10 cellular contexts compared by ENCODE assay signal in the genomic region with DNA sequence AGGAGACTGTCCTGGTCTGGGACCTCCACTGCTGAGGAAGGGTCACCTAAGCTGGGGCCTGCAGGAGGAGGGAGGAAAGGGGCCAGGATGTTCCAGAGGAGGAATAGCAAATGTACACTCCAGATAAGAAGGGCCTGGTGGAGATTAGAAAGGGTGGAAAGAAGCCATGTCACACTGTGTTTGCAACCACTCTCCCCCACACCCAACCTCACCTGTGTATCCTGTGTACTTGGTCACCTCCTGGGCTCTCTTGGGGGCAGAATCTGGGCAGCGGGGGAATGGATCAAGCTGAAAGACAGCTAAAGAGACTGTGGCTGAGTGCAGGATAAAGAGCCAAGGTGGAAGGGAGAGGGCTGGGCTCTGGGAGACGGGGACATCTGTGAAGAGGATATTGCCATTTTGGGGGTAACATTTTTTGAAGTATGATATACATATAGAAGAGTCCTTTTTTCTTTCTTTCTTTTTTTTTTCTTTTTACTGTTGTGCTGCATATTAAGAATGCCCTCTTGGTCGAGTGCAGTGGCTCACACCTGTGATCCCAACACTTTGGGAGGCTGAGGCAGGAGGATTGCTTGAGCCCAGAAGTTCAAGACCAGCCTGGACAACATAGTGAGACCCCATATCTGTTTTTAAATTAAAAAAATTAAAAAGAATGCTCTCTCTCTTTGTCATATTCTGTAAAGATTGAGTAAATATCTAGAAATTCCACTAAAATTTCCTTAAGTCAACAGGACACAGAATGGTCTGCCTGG. TPM values are rescaled to one million over a fixed set of nuclear protein-coding genes. Genes with fewer than 3 reads are reported as not detected.
DNase-seq lines count a peak whose midpoint lies in the region; ATAC-seq and TF ChIP-seq lines count a peak whose summit lies in the region.
"Had no signal": no experiment of that assay in that cellular context is flagged by ENCODE, and none has a peak within 500 bp of the region (broad histone marks: within the 10 kb centered on the region; RNA-seq: fewer than 3 reads in every experiment).

No MANE protein-coding gene starts in this region.

- H3K9ac ChIP-seq in OCI-LY3 (ENCODE audit: low read length), result peak overlapping the region; percentile 74

- H3K79me2 ChIP-seq in OCI-LY3 (ENCODE audit: low read length), result peaks cover 5% of the 10 kb centered on the region; the same call in 1 of the 2 replicates

- peaks cover 0 to 2% (median 0%) of the 10 kb centered on the region in 3 donors for H3K36me3 Mint-ChIP-seq in CD8-positive, alpha-beta memory T cell
- H3K36me3 Mint-ChIP-seq in progenitor cell of endocrine pancreas (ENCODE audit: insufficient read depth), result no peaks in the 10 kb centered on the region

- TF ChIP-seq CTCF in OCI-LY3 (IDR thresholded peaks at IDR 0.05; ENCODE audit: low read depth, low read length), result no peak
- TF ChIP-seq CTCF in fibroblast of villous mesenchyme (IDR thresholded peaks at IDR 0.05; ENCODE audit: insufficient read depth, low read depth, low read length), result no peak
- TF ChIP-seq CTCF in progenitor cell of endocrine pancreas (IDR thresholded peaks at IDR 0.05; ENCODE audit: unreplicated experiment), result no peak
- no peak for TF ChIP-seq CTCF in brain microvascular endothelial cell (IDR thresholded peaks at IDR 0.05; ENCODE audit: low read depth, low read length, missing control alignments)
- TF ChIP-seq CTCF in A673 (conservative IDR thresholded peaks at IDR 0.05; ENCODE audit: low read depth, low read length), result no peak

- peaks cover 12 to 25% (median 16%) of the 10 kb centered on the region in 3 donors for H3K4me1 Mint-ChIP-seq in CD8-positive, alpha-beta memory T cell
- H3K4me1 Mint-ChIP-seq in progenitor cell of endocrine pancreas (ENCODE audit: low read depth), result peaks cover 34% of the 10 kb centered on the region

- peak overlapping the region; percentile 45 for H3K27ac ChIP-seq in CD8-positive, alpha-beta memory T cell (ENCODE audit: low read depth, low read length)
- H3K27ac ChIP-seq in OCI-LY3 (ENCODE audit: low read length) (no peak overlapping the region), brain microvascular endothelial cell (no peak overlapping the region), A673 (ENCODE audit: low read depth, low read length, poor library complexity, severe bottlenecking) (no peak overlapping the region)

- CTCF ChIA-PET in CD8-positive, alpha-beta memory T cell (lab: Charles Lee), result interaction anchor here (0.6 to 14.1 kb wide), 11 partner anchors 8 to 216 kb away, joined by 3 to 327 read pairs (median 6); partner anchors contain the start of genes ELMOD3, GGCX, MAT2A and RETSAT
- CTCF ChIA-PET in A673 (lab: Charles Lee), result interaction anchor here (3.6 kb wide), 1 partner anchor 130 kb away, joined by 28 read pairs; no protein-coding TSS in a partner anchor

- no peak for ATAC-seq in HG03280 (IDR thresholded peaks at IDR 0.05; ENCODE audit: unreplicated experiment)
- no peak for ATAC-seq in stimulated activated naive CD8-positive, alpha-beta T cell treated with anti-CD3 and anti-CD28 coated beads, Interleukin-15, Interleukin-2, amounts not matched to agents 100 U/mL and 50 U/mL, for 24 hours

- peak overlapping the region in 1 of 7 donors; percentile 31 for H3K4me3 Mint-ChIP-seq in CD8-positive, alpha-beta memory T cell
- H3K4me3 Mint-ChIP-seq in progenitor cell of endocrine pancreas (ENCODE audit: low read depth), result peak overlapping the region; percentile 7
- H3K4me3 Mint-ChIP-seq: T-helper 1 cell treated with Interleukin-12 subunit alpha and Interleukin-12 subunit beta and Interleukin-4 antibody, amounts not matched to agents 30 μg/mL and 1 μg/mL, for 36 hours had no signal

- DNase-seq in CD8-positive, alpha-beta memory T cell, result no peak
- DNase-seq in fibroblast of villous mesenchyme (ENCODE audit: low read depth) (peak; percentile 24), progenitor cell of endocrine pancreas (ENCODE audit: low spot score, unreplicated experiment) (no peak), brain microvascular endothelial cell (no peak), A673 (ENCODE audit: low spot score) (no peak)
- no peak for DNase-seq in stimulated activated naive CD8-positive, alpha-beta T cell treated with anti-CD3 and anti-CD28 coated beads, Interleukin-15, Interleukin-2, amounts not matched to agents 100 U/mL and 50 U/mL, for 24 hours

- peak overlapping the region; percentile 92 for H3K4me2 ChIP-seq in OCI-LY3 (ENCODE audit: low read length)

- no peaks in the 10 kb centered on the region for H3K9me3 Mint-ChIP-seq in CD8-positive, alpha-beta memory T cell
- no peaks in the 10 kb centered on the region for H3K9me3 Mint-ChIP-seq in progenitor cell of endocrine pancreas (ENCODE audit: low read depth)
- H3K9me3 Mint-ChIP-seq: T-helper 1 cell treated with Interleukin-12 subunit alpha and Interleukin-12 subunit beta and Interleukin-4 antibody, amounts not matched to agents 30 μg/mL and 1 μg/mL, for 36 hours had no signal

- no TSS peak for BruUV-seq in A673 (replicated peaks; lab: Mats Ljungman, UMichigan)

- H4K20me1 ChIP-seq in OCI-LY3 (ENCODE audit: insufficient read depth, low read length), result no peaks in the 10 kb centered on the region

- 0 out of 2 replicates have a peak overlapping the region, but pooled peaks have one; percentile 85 for H2AFZ ChIP-seq in OCI-LY3 (ENCODE audit: low read depth, low read length)

- peaks cover 0 to 1% of the 10 kb centered on the region in 2 donors for H3K27me3 Mint-ChIP-seq in CD8-positive, alpha-beta memory T cell
- no peaks in the 10 kb centered on the region for H3K27me3 Mint-ChIP-seq in progenitor cell of endocrine pancreas

- POLR2A ChIA-PET in CD8-positive, alpha-beta memory T cell (lab: Charles Lee), result interaction anchor here (0.8 to 4.0 kb wide), 2 partner anchors 117 to 131 kb away, joined by 3 to 24 read pairs; partner anchors contain the start of gene MAT2A
- POLR2A ChIA-PET in A673 (lab: Charles Lee; ENCODE audit: low non-redundant PET), result no interaction called here

- in situ Hi-C loops in brain microvascular endothelial cell (cut with HindIII; ENCODE audit: low pct_ligation_motif_present, low sequenced_read_pairs), result no loop called here

- no peak overlapping the region for H3K4me3 ChIP-seq in CD8-positive, alpha-beta memory T cell (ENCODE audit: low read length)
- H3K4me3 ChIP-seq in OCI-LY3 (ENCODE audit: low read length), result peak overlapping the region; percentile 78
- H3K4me3 ChIP-seq in fibroblast of villous mesenchyme (ENCODE audit: low read depth, low read length), result no peak overlapping the region
- no peak overlapping the region for H3K4me3 ChIP-seq in brain microvascular endothelial cell (ENCODE audit: low read depth, low read length)
- no peak overlapping the region for H3K4me3 ChIP-seq in A673 (ENCODE audit: low read depth, low read length, poor library complexity, severe bottlenecking)
- H3K4me3 ChIP-seq: coronary artery had no signal

- no peaks in the 10 kb centered on the region for H3K36me3 ChIP-seq in CD8-positive, alpha-beta memory T cell (ENCODE audit: insufficient read depth, low read length)
- H3K36me3 ChIP-seq in OCI-LY3 (replicated peaks; ENCODE audit: low read depth, low read length), result no peaks in the 10 kb centered on the region
- no peaks in the 10 kb centered on the region for H3K36me3 ChIP-seq in brain microvascular endothelial cell (replicated peaks)
- H3K36me3 ChIP-seq in A673 (ENCODE audit: insufficient read depth, low read length, poor library complexity, severe bottlenecking), result no peaks in the 10 kb centered on the region

- H3K27me3 ChIP-seq in CD8-positive, alpha-beta memory T cell (ENCODE audit: insufficient read depth, low read length, poor library complexity, severe bottlenecking), result no peaks in the 10 kb centered on the region
- H3K27me3 ChIP-seq in OCI-LY3 (ENCODE audit: low read depth, low read length), result no peaks in the 10 kb centered on the region
- no peaks in the 10 kb centered on the region for H3K27me3 ChIP-seq in brain microvascular endothelial cell (replicated peaks)
- no peaks in the 10 kb centered on the region for H3K27me3 ChIP-seq in A673 (replicated peaks; ENCODE audit: insufficient read depth, low read depth, low read length, poor library complexity)

- peak overlapping the region in 6 of 8 donors; percentile 7 to 80 (median 36) for H3K27ac Mint-ChIP-seq in CD8-positive, alpha-beta memory T cell
- peak overlapping the region; percentile 93 for H3K27ac Mint-ChIP-seq in progenitor cell of endocrine pancreas

- H3K9me3 ChIP-seq in CD8-positive, alpha-beta memory T cell (ENCODE audit: low read length), result no peaks in the 10 kb centered on the region
- no peaks in the 10 kb centered on the region for H3K9me3 ChIP-seq in OCI-LY3 (ENCODE audit: insufficient read depth, low read length)
- no peaks in the 10 kb centered on the region for H3K9me3 ChIP-seq in A673 (ENCODE audit: low read depth, low read length, poor library complexity, severe bottlenecking)

- peaks cover 27% of the 10 kb centered on the region for H3K4me1 ChIP-seq in CD8-positive, alpha-beta memory T cell (ENCODE audit: insufficient read depth, low read length)
- H3K4me1 ChIP-seq in OCI-LY3 (ENCODE audit: low read length) (peaks cover 37% of the 10 kb centered on the region), A673 (ENCODE audit: insufficient read depth, low read length, poor library complexity, severe bottlenecking) (peaks cover 22% of the 10 kb centered on the region)

- intact Hi-C loops in A673 (cut with micrococcal nuclease; ENCODE audit: unreplicated experiment), result no loop called here

RNA-seq across cellular contexts. Expression of gene SH2D6, which starts 3.4 kb away (rescaled TPM):
- 1 to 10 TPM in 1 of 2 experiments, under 1 TPM in 1; 0.63 to 1.4 TPM for total RNA-seq in CD8-positive, alpha-beta memory T cell
- polyA plus RNA-seq in CD8-positive, alpha-beta memory T cell, result not detected
- total RNA-seq in fibroblast of villous mesenchyme (0.43 TPM in 1 of 2 replicates, not detected in the other), progenitor cell of endocrine pancreas (0.29 and 0.71 TPM in 2 replicates), A673 (2021) (0.52 and 1.1 TPM in 2 replicates)

RNA-seq across cellular contexts. Expression of gene CAPG, which starts 11.7 kb away (rescaled TPM):
- total RNA-seq in CD8-positive, alpha-beta memory T cell, result 10 to 100 TPM; 22.3 to 22.8 TPM
- 36.0 TPM for polyA plus RNA-seq in CD8-positive, alpha-beta memory T cell
- 56.6 and 75.7 TPM in 2 replicates for total RNA-seq in fibroblast of villous mesenchyme
- total RNA-seq in progenitor cell of endocrine pancreas, result 56.1 and 56.5 TPM in 2 replicates
- total RNA-seq in A673 (2021), result 152 and 156 TPM in 2 replicates
